ENCODE assay signal across 15 cellular contexts in genomic region chr6:115908906-115909559, GRCh38.
"Had no signal": no experiment of that assay in that cellular context is flagged by ENCODE, and none has a peak within 500 bp of the region (broad histone marks: within the 10 kb centered on the region; RNA-seq: fewer than 3 reads in every experiment).

No MANE protein-coding gene starts in this region.

- H3K4me1 ChIP-seq: adrenal gland, upper lobe of left lung had no signal

- H3K36me3 ChIP-seq: adrenal gland, brain microvascular endothelial cell, sigmoid colon, upper lobe of left lung had no signal

- H2AFZ ChIP-seq: hepatocyte had no signal

- H3K4me3 ChIP-seq: adrenal gland, hepatocyte, sigmoid colon, upper lobe of left lung had no signal

- H3K27ac ChIP-seq: adrenal gland, brain microvascular endothelial cell, epithelial cell of prostate, hepatocyte, sigmoid colon, upper lobe of left lung had no signal

- DNase-seq: activated B cell treated with CpG ODN at 0.5 μM for 24 hours; activated CD4-positive, alpha-beta T cell treated with anti-CD3 and anti-CD28 coated beads, Interleukin-2, amount 10 ng/mL, durations not matched to agents 24 days and 14 days; activated naive CD4-positive, alpha-beta T cell treated with anti-CD3 and anti-CD28 coated beads, Interleukin-2, amount 50 U/mL, for 16 hours; activated T-cell treated with anti-CD3 and anti-CD28 coated beads for 4 hours; adrenal gland; brain microvascular endothelial cell; cerebellar nuclear complex; effector memory CD8-positive, alpha-beta T cell; sigmoid colon; stimulated activated CD4-positive, alpha-beta T cell treated with anti-CD3 and anti-CD28 coated beads, Interleukin-12 subunit alpha, Interleukin-12 subunit beta, amount 100 ng/mL, for 4 hours; stimulated activated naive CD4-positive, alpha-beta T cell; substantia nigra; upper lobe of left lung had no signal

- ATAC-seq: effector memory CD8-positive, alpha-beta T cell had no signal

- H3K9me3 ChIP-seq: adrenal gland, sigmoid colon, upper lobe of left lung had no signal

- H3K27me3 ChIP-seq: adrenal gland, brain microvascular endothelial cell, hepatocyte, sigmoid colon, upper lobe of left lung had no signal

- H3K4me2 ChIP-seq: hepatocyte had no signal

- H3K79me2 ChIP-seq: hepatocyte had no signal
